Comparison of ENCODE assay signal across 2 cellular contexts in genomic region chr12:49546481-49546880, GRCh38.
TF ChIP-seq lines count a peak whose summit lies in the region.

No MANE protein-coding gene starts in this region.

TF ChIP-seq in SK-N-SH, 30 proteins besides CTCF, POLR2A, EP300 and RAD21 (continued from another document):
- TF ChIP-seq USF2 (IDR thresholded peaks at IDR 0.05; ENCODE audit: borderline replicate concordance, low read depth, low read length), result no peak
- no peak for TF ChIP-seq RCOR1 (IDR thresholded peaks at IDR 0.05; ENCODE audit: low read length)
- no peak for TF ChIP-seq MEF2A (IDR thresholded peaks at IDR 0.05; ENCODE audit: borderline replicate concordance, low read depth)
- no peak for TF ChIP-seq MXI1 (IDR thresholded peaks at IDR 0.05; ENCODE audit: low read depth, low read length)
- TF ChIP-seq REST (IDR thresholded peaks at IDR 0.05; ENCODE audit: low read depth, low read length), result no peak
- no peak for TF ChIP-seq TAF1 (IDR thresholded peaks at IDR 0.05; ENCODE audit: borderline replicate concordance, low read depth, low read length)
- TF ChIP-seq RFX5 (IDR thresholded peaks at IDR 0.05; ENCODE audit: low read length), result no peak
- TF ChIP-seq ZBTB33 (IDR thresholded peaks at IDR 0.05; ENCODE audit: borderline replicate concordance, low read depth), result no peak
- TF ChIP-seq RXRA (IDR thresholded peaks at IDR 0.05; ENCODE audit: borderline replicate concordance, low read depth), result no peak
- no peak for TF ChIP-seq SIN3A (IDR thresholded peaks at IDR 0.05; ENCODE audit: borderline replicate concordance, low read depth, low read length)
- TF ChIP-seq GABPA (IDR thresholded peaks at IDR 0.05; ENCODE audit: low read depth), result no peak
- no peak for TF ChIP-seq MAX (IDR thresholded peaks at IDR 0.05; ENCODE audit: low read depth)
- no peak for TF ChIP-seq NFIC (IDR thresholded peaks at IDR 0.05; ENCODE audit: borderline replicate concordance)
- TF ChIP-seq IRF3 (IDR thresholded peaks at IDR 0.05; ENCODE audit: low read depth, low read length), result no peak
- no peak for TF ChIP-seq FOXJ3 (CRISPR knock-in tag; IDR thresholded peaks at IDR 0.05)
- no peak for TF ChIP-seq NRF1 (IDR thresholded peaks at IDR 0.05; ENCODE audit: low read depth, low read length)
- no peak for TF ChIP-seq POLR2AphosphoS5 (IDR thresholded peaks at IDR 0.05; ENCODE audit: low read depth, low read length)
- TF ChIP-seq CHD2 (IDR thresholded peaks at IDR 0.05; ENCODE audit: low read length, partially characterized antibody), result no peak

TF ChIP-seq in SK-N-SH treated with all-trans-retinoic acid at 6 μM for 48 hours, 23 proteins besides CTCF, POLR2A, EP300 and RAD21 (continued from another document):
- TF ChIP-seq ARNTL (CRISPR knock-in tag; IDR thresholded peaks at IDR 0.05; ENCODE audit: borderline replicate concordance, low read depth) (no peak), ZFP30 (CRISPR knock-in tag; IDR thresholded peaks at IDR 0.05) (no peak), POU6F1 (CRISPR knock-in tag; IDR thresholded peaks at IDR 0.05; ENCODE audit: borderline replicate concordance, low read depth) (no peak), TOX (CRISPR knock-in tag; IDR thresholded peaks at IDR 0.05; ENCODE audit: borderline replicate concordance) (no peak), ZNF8 (CRISPR knock-in tag; IDR thresholded peaks at IDR 0.05) (no peak), ZNF565 (CRISPR knock-in tag; conservative IDR thresholded peaks at IDR 0.05; ENCODE audit: low read depth) (no peak)
